14 cellular contexts compared by ENCODE assay signal in the genomic region with DNA sequence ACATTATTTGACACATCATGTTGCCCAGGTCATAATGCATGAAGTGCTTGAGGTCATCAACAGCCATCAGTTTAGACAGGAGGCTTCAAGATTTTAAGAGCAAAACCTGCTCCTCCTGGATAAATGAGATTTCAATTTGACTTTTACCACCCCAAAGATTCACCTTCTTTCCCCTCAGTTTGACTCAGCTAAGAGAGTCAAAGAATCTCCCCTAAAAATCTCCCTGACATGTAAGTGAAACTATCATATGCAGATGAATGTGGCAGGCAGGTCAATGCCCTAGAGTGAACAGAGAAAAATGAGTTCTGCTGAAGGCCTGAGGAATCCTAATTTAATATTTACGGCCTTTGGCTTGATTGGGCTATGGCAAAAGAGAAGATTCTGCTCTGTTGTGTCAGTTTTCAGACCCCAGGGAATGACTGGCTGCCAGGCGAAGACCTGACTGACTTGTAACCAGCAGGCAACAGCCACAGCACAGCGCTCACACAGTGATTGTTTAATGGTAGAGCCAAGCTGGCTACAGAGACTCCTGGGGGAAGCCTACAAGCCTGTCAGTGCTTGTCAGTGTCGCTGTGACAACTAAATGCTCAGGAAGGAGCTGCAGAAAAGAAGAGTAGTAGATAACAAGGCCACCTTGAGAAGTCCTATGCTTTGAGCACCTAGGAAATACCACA.
DNase-seq lines count a peak whose midpoint lies in the region; ATAC-seq lines count a peak whose summit lies in the region.
"Had no signal": no experiment of that assay in that cellular context is flagged by ENCODE, and none has a peak within 500 bp of the region (broad histone marks: within the 10 kb centered on the region; RNA-seq: fewer than 3 reads in every experiment).

No MANE protein-coding gene starts in this region.

- no peak overlapping the region for H3K14ac ChIP-seq in neuronal stem cell (ENCODE audit: low read length)

- WGBS in neuronal stem cell (ENCODE audit: extremely low coverage in 2 of 2, insufficient read length in 2 of 2, insufficient replicate concordance in 1 of 2), 2 donors = no CpG with 5 or more reads among the region's 4 CpGs

- no peak overlapping the region for H3K9ac ChIP-seq in neuronal stem cell (ENCODE audit: low read depth, low read length, poor library complexity)

- peaks cover 0 to 5% of the 10 kb centered on the region in 2 donors for H3K4me1 ChIP-seq in neuronal stem cell (ENCODE audit: control insufficient read depth in 2 of 2, insufficient read depth in 1 of 2, low read depth in 1 of 2, low read length in 2 of 2)
- H3K4me1 ChIP-seq: SJCRH30 had no signal

- H3K27ac ChIP-seq in neuronal stem cell (replicated peaks; ENCODE audit: low read length) = no peak overlapping the region
- H3K27ac ChIP-seq: RWPE1, SJCRH30 had no signal

- no peaks in the 10 kb centered on the region for H3K79me1 ChIP-seq in neuronal stem cell (ENCODE audit: low read depth, low read length)

- H3K36me3 ChIP-seq in neuronal stem cell (replicated peaks in 1 of 2; ENCODE audit: control insufficient read depth in 2 of 2, insufficient read depth in 2 of 2, low read length in 2 of 2) = no peaks in the 10 kb centered on the region
- H3K36me3 ChIP-seq: SJCRH30 had no signal

- H3K4me3 ChIP-seq in neuronal stem cell (ENCODE audit: low read length in 2 of 2) = no peak overlapping the region
- H3K4me3 ChIP-seq: SJCRH30 had no signal

- no peak overlapping the region for H3K23ac ChIP-seq in neuronal stem cell (ENCODE audit: low read depth, low read length, poor library complexity)

- H3K27me3 ChIP-seq in neuronal stem cell (ENCODE audit: control insufficient read depth in 3 of 3, insufficient read depth in 3 of 3, low read depth in 1 of 3, low read length in 3 of 3) = no peaks in the 10 kb centered on the region

- no peak overlapping the region for H2BK120ac ChIP-seq in neuronal stem cell (ENCODE audit: low read depth, low read length)

- peak; percentile 52 for DNase-seq in ecto neural progenitor cell (ENCODE audit: low spot score)
- DNase-seq in neuronal stem cell (ENCODE audit: low spot score) = no peak
- no peak for DNase-seq in NCI-H774 (lab: John Stamatoyannopoulos, UW)
- DNase-seq in stimulated activated CD4-positive, alpha-beta T cell treated with anti-CD3 and anti-CD28 coated beads, Interleukin-2, amount 100 ng/mL, for 48 hours = no peak
- no peak for DNase-seq in H4 (ENCODE audit: low spot score)
- DNase-seq: CD4-positive, alpha-beta memory T cell; DND-41; GDM1; MV-4-11; SJCRH30; SW 1271 had no signal

- H2BK12ac ChIP-seq in neuronal stem cell (ENCODE audit: low read length) = no peak overlapping the region

- H2BK5ac ChIP-seq in neuronal stem cell (ENCODE audit: low read length) = no peak overlapping the region

- H2AFZ ChIP-seq in neuronal stem cell (ENCODE audit: low read length) = no peak overlapping the region

- no peak overlapping the region for H3K4me2 ChIP-seq in neuronal stem cell (ENCODE audit: insufficient read depth, low read length, poor library complexity, severe bottlenecking)

- H4K91ac ChIP-seq in neuronal stem cell (ENCODE audit: low read depth, low read length, poor library complexity) = no peak overlapping the region

- peak overlapping the region; percentile 55 for H3K18ac ChIP-seq in neuronal stem cell (ENCODE audit: low read length)

- H4K8ac ChIP-seq in neuronal stem cell (ENCODE audit: low read depth, low read length) = no peak overlapping the region

- no peak overlapping the region for H2BK15ac ChIP-seq in neuronal stem cell (ENCODE audit: low read length)

- H2AK5ac ChIP-seq in neuronal stem cell (ENCODE audit: low read depth, low read length) = no peak overlapping the region

- ATAC-seq in GM18868 (IDR thresholded peaks at IDR 0.05; ENCODE audit: unreplicated experiment) (peak; percentile 80), HG02610 (IDR thresholded peaks at IDR 0.05; ENCODE audit: unreplicated experiment) (peak; percentile 86)

- H3K4ac ChIP-seq in neuronal stem cell (ENCODE audit: low read length) = no peak overlapping the region

- no peaks in the 10 kb centered on the region for H3K9me3 ChIP-seq in neuronal stem cell (replicated peaks in 1 of 2; ENCODE audit: control insufficient read depth in 2 of 2, insufficient read depth in 1 of 2, low read depth in 1 of 2, low read length in 2 of 2)
- H3K9me3 ChIP-seq: SJCRH30 had no signal
